In the genomic region with DNA sequence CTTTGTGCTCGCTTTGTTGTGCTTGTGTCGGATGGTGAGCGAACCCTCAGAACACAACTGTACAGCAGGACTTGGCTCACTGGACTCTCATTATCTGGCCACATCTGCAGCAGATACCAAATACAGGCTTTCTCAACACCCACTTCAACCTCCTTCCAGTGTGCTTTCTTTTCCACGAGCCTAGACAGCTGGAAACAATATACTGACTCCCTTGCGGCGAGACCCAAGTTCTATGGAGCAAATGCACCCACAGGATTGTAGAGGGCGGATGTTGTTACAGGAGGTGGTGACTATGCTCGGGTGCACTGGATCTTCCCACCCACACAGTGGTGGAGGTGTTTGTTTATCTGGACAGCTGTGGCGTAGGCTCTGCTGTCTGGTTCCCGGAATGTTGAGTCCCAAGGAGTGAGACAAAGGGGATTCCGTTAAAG, we compare ENCODE assay signal across 13 cellular contexts.
A peak's percentile ranks its signal among the peaks of the same experiment; 100 is the strongest.
DNase-seq lines count a peak whose midpoint lies in the region; ATAC-seq, FAIRE-seq and TF ChIP-seq lines count a peak whose summit lies in the region.
"Had no signal": no experiment of that assay in that cellular context is flagged by ENCODE, and none has a peak within 500 bp of the region (broad histone marks: within the 10 kb centered on the region; RNA-seq: fewer than 3 reads in every experiment).

No MANE protein-coding gene starts in this region.

- no peaks in the 10 kb centered on the region for H3K9me3 Mint-ChIP-seq in Caco-2 (ENCODE audit: unreplicated experiment)
- H3K9me3 Mint-ChIP-seq: activated CD8-positive, alpha-beta T cell treated with anti-CD3 and anti-CD28 coated beads for 36 hours; T-helper 1 cell treated with Interleukin-12 subunit alpha and Interleukin-12 subunit beta and Interleukin-4 antibody, amounts not matched to agents 30 μg/mL and 1 μg/mL, for 36 hours had no signal

- TF ChIP-seq POLR2A in breast epithelium (IDR thresholded peaks at IDR 0.05) (no peak), heart left ventricle (IDR thresholded peaks at IDR 0.05) (no peak), HepG2 (IDR thresholded peaks at IDR 0.05; ENCODE audit: insufficient read depth in 1 of 2, low read depth in 2 of 2, low read length in 2 of 2) (no peak), spleen (IDR thresholded peaks at IDR 0.05) (no peak)

- H3K9me3 ChIP-seq in breast epithelium, result no peaks in the 10 kb centered on the region
- H3K9me3 ChIP-seq in heart left ventricle, result no peaks in the 10 kb centered on the region
- H3K9me3 ChIP-seq in HepG2 (ENCODE audit: low read length), result no peaks in the 10 kb centered on the region
- H3K9me3 ChIP-seq in Caco-2, result no peaks in the 10 kb centered on the region
- no peaks in the 10 kb centered on the region for H3K9me3 ChIP-seq in spleen

- H3K27ac ChIP-seq in breast epithelium (peak overlapping the region; percentile 45 to 72), heart left ventricle (peak overlapping the region in 8 of 12 donors; percentile 22 to 64 (median 52)), HepG2 (ENCODE audit: extremely low read length, insufficient read depth, low read length) (no peak overlapping the region), spleen (no peak overlapping the region)

- no peak for TF ChIP-seq EP300 in HepG2 (IDR thresholded peaks at IDR 0.05; ENCODE audit: low read depth in 2 of 2, low read length in 2 of 2)
- TF ChIP-seq EP300 in HepG2 (CRISPR knock-in tag; IDR thresholded peaks at IDR 0.05; ENCODE audit: borderline replicate concordance), result no peak

- H3K27ac Mint-ChIP-seq in Caco-2 (ENCODE audit: unreplicated experiment), result no peak overlapping the region
- H3K27ac Mint-ChIP-seq: activated CD8-positive, alpha-beta T cell treated with anti-CD3 and anti-CD28 coated beads for 36 hours; activated naive CD8-positive, alpha-beta T cell; T-helper 1 cell treated with Interleukin-12 subunit alpha and Interleukin-12 subunit beta and Interleukin-4 antibody, amounts not matched to agents 30 μg/mL and 1 μg/mL, for 36 hours had no signal

- no peaks in the 10 kb centered on the region for H3K79me2 ChIP-seq in HepG2 (ENCODE audit: insufficient read depth, low read length)

- no peak overlapping the region for H3K4me2 ChIP-seq in HepG2 (ENCODE audit: low read depth, low read length)

- H3K4me3 ChIP-seq in breast epithelium, result peak overlapping the region in 2 of 3 donors; percentile 7 to 27
- H3K4me3 ChIP-seq in heart left ventricle, result no peak overlapping the region
- no peak overlapping the region for H3K4me3 ChIP-seq in HepG2 (replicated peaks in 1 of 3; ENCODE audit: insufficient read depth in 1 of 3, low read depth in 2 of 3, low read length in 3 of 3)
- H3K4me3 ChIP-seq in Caco-2 (ENCODE audit: low read depth, low read length), result no peak overlapping the region
- H3K4me3 ChIP-seq in spleen, result no peak overlapping the region

- TF ChIP-seq CTCF in breast epithelium (IDR thresholded peaks at IDR 0.05), result no peak
- TF ChIP-seq CTCF in heart left ventricle (IDR thresholded peaks at IDR 0.05), result no peak
- TF ChIP-seq CTCF in HepG2 (CRISPR knock-in tag; IDR thresholded peaks at IDR 0.05), result no peak
- no peak for TF ChIP-seq CTCF in Caco-2 (IDR thresholded peaks at IDR 0.05; ENCODE audit: insufficient read depth in 1 of 2, low read depth in 1 of 2, low read length in 1 of 2, severe bottlenecking in 1 of 2, unreplicated experiment in 1 of 2)
- TF ChIP-seq CTCF in spleen (IDR thresholded peaks at IDR 0.05 in 8 of 11, conservative IDR thresholded peaks at IDR 0.05 in 3 of 11), result no peak

- no peak overlapping the region for H3K4me3 Mint-ChIP-seq in Caco-2 (ENCODE audit: unreplicated experiment)
- H3K4me3 Mint-ChIP-seq: activated CD8-positive, alpha-beta T cell treated with anti-CD3 and anti-CD28 coated beads for 36 hours; activated naive CD8-positive, alpha-beta T cell; T-helper 1 cell treated with Interleukin-12 subunit alpha and Interleukin-12 subunit beta and Interleukin-4 antibody, amounts not matched to agents 30 μg/mL and 1 μg/mL, for 36 hours had no signal

- no peaks in the 10 kb centered on the region for H3K36me3 ChIP-seq in breast epithelium
- no peaks in the 10 kb centered on the region for H3K36me3 ChIP-seq in heart left ventricle
- no peaks in the 10 kb centered on the region for H3K36me3 ChIP-seq in HepG2 (replicated peaks in 1 of 2; ENCODE audit: control insufficient read depth in 1 of 2, insufficient read depth in 2 of 2, low read length in 2 of 2)
- H3K36me3 ChIP-seq in Caco-2 (ENCODE audit: control insufficient read depth, insufficient read depth, low read length), result no peaks in the 10 kb centered on the region
- no peaks in the 10 kb centered on the region for H3K36me3 ChIP-seq in spleen

- no peaks in the 10 kb centered on the region for H3K36me3 Mint-ChIP-seq in Caco-2 (ENCODE audit: insufficient read depth, unreplicated experiment)
- H3K36me3 Mint-ChIP-seq: activated naive CD8-positive, alpha-beta T cell had no signal

- no TSS peak for BruUV-seq in HepG2 (replicated peaks; lab: Mats Ljungman, UMichigan)
- BruUV-seq in Caco-2 (replicated peaks; lab: Mats Ljungman, UMichigan), result no TSS peak

- no peaks in the 10 kb centered on the region for H4K20me1 ChIP-seq in HepG2 (ENCODE audit: insufficient read depth, low read length)

- intact Hi-C loops in breast epithelium (cut with DNase I; ENCODE audit: low total_unique reads), result no loop called here
- intact Hi-C loops in heart left ventricle (cut with DNase I), result no loop called here
- intact Hi-C loops in HepG2 (cut with micrococcal nuclease; ENCODE audit: unreplicated experiment), result no loop called here
- intact Hi-C loops in Caco-2 (cut with micrococcal nuclease; ENCODE audit: unreplicated experiment), result no loop called here
- intact Hi-C loops in spleen (cut with DNase I; ENCODE audit: low total_unique reads), result no loop called here

- POLR2A ChIA-PET in HepG2 (lab: Yijun Ruan, JAX) (no interaction called here), Caco-2 (lab: Charles Lee) (no interaction called here)

- CTCF ChIA-PET in HepG2 (lab: Yijun Ruan, JAX; ENCODE audit: low intra/inter-chr PET ratio, low total read pairs), result no interaction called here
- CTCF ChIA-PET in Caco-2 (lab: Charles Lee), result no interaction called here

- peak; percentile 50 to 81 (median 64) for ATAC-seq in heart left ventricle
- no peak for ATAC-seq in HepG2
- ATAC-seq: activated CD8-positive, alpha-beta T cell treated with anti-CD3 and anti-CD28 coated beads for 36 hours had no signal

- no peak overlapping the region for H3K9ac ChIP-seq in HepG2 (ENCODE audit: insufficient read depth, low read depth, low read length)

- no peak overlapping the region for H2AFZ ChIP-seq in HepG2 (ENCODE audit: low read length)

- peaks cover 4% of the 10 kb centered on the region for H3K27me3 Mint-ChIP-seq in Caco-2 (ENCODE audit: insufficient read depth, unreplicated experiment)
- H3K27me3 Mint-ChIP-seq: activated CD8-positive, alpha-beta T cell treated with anti-CD3 and anti-CD28 coated beads for 36 hours; activated naive CD8-positive, alpha-beta T cell had no signal

- H3K4me1 Mint-ChIP-seq in Caco-2 (ENCODE audit: low read depth, unreplicated experiment), result no peaks in the 10 kb centered on the region

- in situ Hi-C loops in HepG2 (cut with HindIII; ENCODE audit: extremely low pct_ligation_motif_present, low pct_unique_long_range_greater_than_20kb), result no loop called here

- TF ChIP-seq RAD21 in HepG2 (CRISPR knock-in tag; IDR thresholded peaks at IDR 0.05), result no peak

- 44 to 62% (median 52%) methylated on average over 11 of the region's 11 CpGs for WGBS in heart left ventricle, 4 donors
- 36% methylated on average over 9 of the region's 11 CpGs for WGBS in HepG2 (ENCODE audit: low lambda C conversion rate)
- 80 to 94% (median 84%) methylated on average over 11 of the region's 11 CpGs for WGBS in spleen, 5 donors

- H3K27me3 ChIP-seq in breast epithelium, result no peaks in the 10 kb centered on the region
- no peaks in the 10 kb centered on the region for H3K27me3 ChIP-seq in heart left ventricle
- peaks cover 0 to 11% of the 10 kb centered on the region in 2 experiments; a peak in 1 of 5 replicates for H3K27me3 ChIP-seq in HepG2 (ENCODE audit: control insufficient read depth in 1 of 2, insufficient read depth in 2 of 2, low read length in 2 of 2)
- H3K27me3 ChIP-seq in Caco-2 (replicated peaks; ENCODE audit: control insufficient read depth, insufficient read depth, low read length), result no peaks in the 10 kb centered on the region
- H3K27me3 ChIP-seq in spleen (replicated peaks in 1 of 7), result peaks cover 0 to under 1% (median 0%) of the 10 kb centered on the region in 7 donors

- no peaks in the 10 kb centered on the region for H3K4me1 ChIP-seq in breast epithelium
- peaks cover 0 to 27% (median 10%) of the 10 kb centered on the region in 12 donors for H3K4me1 ChIP-seq in heart left ventricle
- H3K4me1 ChIP-seq in HepG2 (ENCODE audit: insufficient read depth, low read length), result no peaks in the 10 kb centered on the region
- no peaks in the 10 kb centered on the region for H3K4me1 ChIP-seq in Caco-2
- no peaks in the 10 kb centered on the region for H3K4me1 ChIP-seq in spleen

- DNase-seq in ELR (ENCODE audit: low read depth) (peak; percentile 19), breast epithelium (ENCODE audit: low spot score in 2 of 2) (peak in 1 of 2 donors; percentile 65), heart left ventricle (peak in 3 of 5 donors; percentile 20 to 68 (median 41)), renal cortical epithelial cell (ENCODE audit: low read depth) (peak; percentile 85), NCI-H2227 (lab: John Stamatoyannopoulos, UW; ENCODE audit: unreplicated experiment) (no peak), HepG2 (ENCODE audit: low spot score) (no peak), Caco-2 (no peak), spleen (no peak)
- DNase-seq: activated CD8-positive, alpha-beta T cell treated with anti-CD3 and anti-CD28 coated beads for 36 hours; erythroblast; NCI-H1436 treated with DMSO at 0.1 percent for 48 hours had no signal

- no peak for FAIRE-seq in HepG2 (lab: Jason Lieb, UNC)

TF ChIP-seq in HepG2, 621 proteins besides CTCF, POLR2A, EP300 and RAD21 (continues in another document):
- TF ChIP-seq SSRP1 (CRISPR knock-in tag; IDR thresholded peaks at IDR 0.05), result no peak
- no peak for TF ChIP-seq RAD51 (IDR thresholded peaks at IDR 0.05; ENCODE audit: borderline replicate concordance)
- TF ChIP-seq, protein P1, sequence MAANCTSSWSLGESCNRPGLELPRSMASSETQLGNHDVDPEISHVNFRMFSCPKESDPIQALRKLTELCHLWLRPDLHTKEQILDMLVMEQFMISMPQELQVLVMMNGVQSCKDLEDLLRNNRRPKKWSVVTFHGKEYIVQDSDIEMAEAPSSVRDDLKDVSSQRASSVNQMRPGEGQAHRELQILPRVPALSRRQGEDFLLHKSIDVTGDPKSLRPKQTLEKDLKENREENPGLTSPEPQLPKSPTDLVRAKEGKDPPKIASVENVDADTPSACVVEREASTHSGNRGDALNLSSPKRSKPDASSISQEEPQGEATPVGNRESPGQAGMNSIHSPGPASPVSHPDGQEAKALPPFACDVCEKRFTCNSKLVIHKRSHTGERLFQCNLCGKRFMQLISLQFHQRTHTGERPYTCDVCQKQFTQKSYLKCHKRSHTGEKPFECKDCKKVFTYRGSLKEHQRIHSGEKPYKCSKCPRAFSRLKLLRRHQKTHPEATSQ (CRISPR knock-in tag; IDR thresholded peaks at IDR 0.05; ENCODE audit: borderline replicate concordance), result no peak

Comparison
In these comparisons a context has a peak if more than half of its experiments do, and no peak if none do; other contexts are left out.
1. DNase-seq: peak in ELR (single experiment), heart left ventricle (3 of 5) and renal cortical epithelial cell (single experiment); none in NCI-H2227 (single experiment), HepG2 (single experiment), Caco-2 (0 of 2) and spleen (single experiment).
2. H3K27ac ChIP-seq: peak in breast epithelium (2 of 2) and heart left ventricle (8 of 12); none in HepG2 (single experiment) and spleen (0 of 8).
3. H3K4me3 ChIP-seq: peak in breast epithelium (2 of 3); none in heart left ventricle (0 of 12), HepG2 (0 of 3), Caco-2 (single experiment) and spleen (0 of 8).